In genomic region chr6:98844244-98845161, GRCh38 we compare ENCODE assay signal across 2 cellular contexts.
TF ChIP-seq lines count a peak whose summit lies in the region.

No MANE protein-coding gene starts in this region.

TF ChIP-seq in IMR-90, 13 proteins besides CTCF, POLR2A, EP300 and RAD21:
- no peak for TF ChIP-seq ELK1 (IDR thresholded peaks at IDR 0.05; ENCODE audit: borderline replicate concordance, low read depth, low read length)
- TF ChIP-seq RCOR1 (IDR thresholded peaks at IDR 0.05; ENCODE audit: insufficient replicate concordance, low read length), result no peak
- TF ChIP-seq NFE2L2 (IDR thresholded peaks at IDR 0.05; ENCODE audit: low read depth, low read length), result no peak
- TF ChIP-seq SMC3 (IDR thresholded peaks at IDR 0.05; ENCODE audit: low read depth, low read length), result no peak
- TF ChIP-seq RFX5 (IDR thresholded peaks at IDR 0.05; ENCODE audit: low read depth, low read length), result no peak
- no peak for TF ChIP-seq MAFK (IDR thresholded peaks at IDR 0.05; ENCODE audit: low read depth, low read length)

TF ChIP-seq in neural cell, 6 proteins besides CTCF, POLR2A, EP300 and RAD21 (continued from another document):
- TF ChIP-seq REST (IDR thresholded peaks at IDR 0.05; ENCODE audit: borderline replicate concordance), result no peak
- no peak for TF ChIP-seq MXI1 (conservative IDR thresholded peaks at IDR 0.05; ENCODE audit: poor library complexity, severe bottlenecking)
- no peak for TF ChIP-seq EZH2 (IDR thresholded peaks at IDR 0.05; ENCODE audit: borderline replicate concordance, insufficient read depth, low read length, poor library complexity, severe bottlenecking)
